In genomic region chr17:79970576-79971068, GRCh38 we compare ENCODE assay signal across 8 cellular contexts.
DNase-seq lines count a peak whose midpoint lies in the region; ATAC-seq and TF ChIP-seq lines count a peak whose summit lies in the region.

No MANE protein-coding gene starts in this region.

- H3K36me3 ChIP-seq in gastrocnemius medialis, result no peaks in the 10 kb centered on the region

- H3K4me3 ChIP-seq in foreskin fibroblast (ENCODE audit: low read depth in 1 of 2, low read length in 2 of 2) (no peak overlapping the region), gastrocnemius medialis (no peak overlapping the region)

- no peak for ATAC-seq in gastrocnemius medialis
- ATAC-seq in GM21515 (IDR thresholded peaks at IDR 0.05; ENCODE audit: unreplicated experiment), result no peak

- H3K4me1 ChIP-seq in gastrocnemius medialis, result no peaks in the 10 kb centered on the region

- DNase-seq in GF-D8 (lab: John Stamatoyannopoulos, UW) (peak; percentile 48), M059J (ENCODE audit: low read depth) (peak; percentile 44), foreskin fibroblast (no peak), gastrocnemius medialis (no peak), NCI-H510A treated with DMSO at 0.1 percent for 48 hours (lab: John Stamatoyannopoulos, UW) (no peak), cerebellum (ENCODE audit: low spot score) (no peak)

- H3K27ac ChIP-seq in VCaP, result no peak overlapping the region
- no peak overlapping the region for H3K27ac ChIP-seq in gastrocnemius medialis

- peaks cover 0 to 5% (median 0%) of the 10 kb centered on the region in 3 donors for H3K27me3 ChIP-seq in gastrocnemius medialis

- intact Hi-C loops in gastrocnemius medialis (cut with DNase I; ENCODE audit: low total_unique reads), result no loop called here

- in situ Hi-C loops in gastrocnemius medialis (cut with MboI; ENCODE audit: low sequenced_read_pairs in 4 of 4), result no loop called here

- TF ChIP-seq POLR2A in gastrocnemius medialis (IDR thresholded peaks at IDR 0.05), result no peak

- H3K9me3 ChIP-seq in gastrocnemius medialis, result no peaks in the 10 kb centered on the region

- TF ChIP-seq CTCF in VCaP (conservative IDR thresholded peaks at IDR 0.05) (peak; percentile 65), foreskin fibroblast (IDR thresholded peaks at IDR 0.05; ENCODE audit: low read depth, low read length) (peak; percentile 14), gastrocnemius medialis (IDR thresholded peaks at IDR 0.05 in 4 of 5, conservative IDR thresholded peaks at IDR 0.05 in 1 of 5) (peak in 3 of 5 experiments; percentile 11 to 37 (median 12))

Comparison
In these comparisons a context has a peak if more than half of its experiments do, and no peak if none do; other contexts are left out.
1. DNase-seq: peak in GF-D8 (single experiment) and M059J (single experiment); none in foreskin fibroblast (0 of 2), gastrocnemius medialis (0 of 2), NCI-H510A treated with DMSO at 0.1 percent for 48 hours (single experiment) and cerebellum (single experiment).
2. CTCF ChIP-seq: peak in every context shown above with its lines; median percentile 65 in VCaP; 14 in foreskin fibroblast; 12 in gastrocnemius medialis.